ENCODE assay signal across 8 cellular contexts in the genomic region with DNA sequence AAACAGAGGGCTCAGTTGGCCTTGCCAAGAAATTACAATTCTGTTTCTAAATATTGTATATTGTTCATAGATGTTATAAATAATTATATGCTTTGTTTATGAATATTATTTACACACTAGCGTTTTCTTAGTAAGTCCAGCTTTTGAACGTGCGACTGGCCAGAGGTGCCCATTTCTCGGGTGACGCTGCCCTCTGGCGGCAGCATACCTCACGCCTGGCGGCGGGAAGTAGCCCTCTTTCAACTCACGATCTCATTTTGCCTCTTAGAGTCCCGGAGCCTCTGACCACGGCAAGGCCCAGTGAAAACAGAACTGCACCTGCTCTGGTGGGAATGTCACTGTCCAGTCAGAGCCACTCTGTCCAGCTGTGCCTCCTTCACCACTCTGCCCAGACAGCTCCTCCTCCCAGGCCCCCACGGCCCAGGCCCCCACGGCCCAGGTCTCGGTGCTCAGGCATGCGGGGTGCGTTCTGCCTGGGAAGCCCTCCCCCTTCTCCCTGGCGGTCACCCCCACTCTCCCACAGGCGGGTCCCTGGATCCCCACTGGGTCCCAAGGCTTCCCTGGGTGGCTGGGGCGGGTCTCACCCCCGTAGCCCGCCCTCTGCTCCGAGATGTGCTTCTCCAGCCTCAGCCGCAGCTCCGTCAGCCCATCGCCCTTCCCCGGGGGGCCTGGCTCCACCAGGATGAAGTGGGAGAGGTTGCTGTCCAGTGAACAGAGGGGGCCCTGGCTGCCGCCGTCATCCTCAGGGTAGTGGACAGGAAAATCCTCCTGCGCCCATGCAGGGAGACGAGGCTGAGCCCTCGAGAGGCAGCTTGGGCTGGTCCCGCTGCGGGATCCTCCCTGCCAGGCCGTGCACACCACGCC.
DNase-seq lines count a peak whose midpoint lies in the region; ATAC-seq and TF ChIP-seq lines count a peak whose summit lies in the region.

No MANE protein-coding gene starts in this region.

- H3K4me3 Mint-ChIP-seq in central memory CD8-positive, alpha-beta T cell, result no peak overlapping the region

- no peak overlapping the region for H3K4me3 ChIP-seq in WI38 (ENCODE audit: low read depth, low read length)

- no peak overlapping the region for H3K27ac Mint-ChIP-seq in central memory CD8-positive, alpha-beta T cell (ENCODE audit: low read depth)

- TF ChIP-seq CTCF in WI38 (IDR thresholded peaks at IDR 0.05; ENCODE audit: low read depth, low read length), result peak; percentile 81

- no peaks in the 10 kb centered on the region for H3K4me1 Mint-ChIP-seq in central memory CD8-positive, alpha-beta T cell

- no peaks in the 10 kb centered on the region for H3K36me3 Mint-ChIP-seq in central memory CD8-positive, alpha-beta T cell (ENCODE audit: insufficient read depth)

- ATAC-seq in central memory CD8-positive, alpha-beta T cell (replicated peaks; ENCODE audit: extremely low read depth, poor library complexity, severe bottlenecking), result no peak
- ATAC-seq in GM19023 (IDR thresholded peaks at IDR 0.05; ENCODE audit: unreplicated experiment), result no peak

- peak; percentile 29 for DNase-seq in NCI-H2171 treated with DMSO at 0.1 percent for 48 hours (lab: John Stamatoyannopoulos, UW)
- DNase-seq in NCI-H2171 (lab: John Stamatoyannopoulos, UW), result no peak
- peak; percentile 30 to 75 for DNase-seq in NCI-H1930 (lab: John Stamatoyannopoulos, UW)
- DNase-seq in central memory CD8-positive, alpha-beta T cell (ENCODE audit: low spot score in 2 of 2), result peak; percentile 42 to 43
- peak; percentile 39 for DNase-seq in kidney glomerular epithelial cell (lab: John Stamatoyannopoulos, UW)
- peak; percentile 33 for DNase-seq in stimulated activated CD4-positive, alpha-beta T cell treated with anti-CD3 and anti-CD28 coated beads, Interleukin-2, amount 100 ng/mL, for 4 hours (ENCODE audit: low read depth)

- no peaks in the 10 kb centered on the region for H3K9me3 Mint-ChIP-seq in central memory CD8-positive, alpha-beta T cell

- H3K27me3 Mint-ChIP-seq in central memory CD8-positive, alpha-beta T cell, result no peaks in the 10 kb centered on the region
